In the genomic region with DNA sequence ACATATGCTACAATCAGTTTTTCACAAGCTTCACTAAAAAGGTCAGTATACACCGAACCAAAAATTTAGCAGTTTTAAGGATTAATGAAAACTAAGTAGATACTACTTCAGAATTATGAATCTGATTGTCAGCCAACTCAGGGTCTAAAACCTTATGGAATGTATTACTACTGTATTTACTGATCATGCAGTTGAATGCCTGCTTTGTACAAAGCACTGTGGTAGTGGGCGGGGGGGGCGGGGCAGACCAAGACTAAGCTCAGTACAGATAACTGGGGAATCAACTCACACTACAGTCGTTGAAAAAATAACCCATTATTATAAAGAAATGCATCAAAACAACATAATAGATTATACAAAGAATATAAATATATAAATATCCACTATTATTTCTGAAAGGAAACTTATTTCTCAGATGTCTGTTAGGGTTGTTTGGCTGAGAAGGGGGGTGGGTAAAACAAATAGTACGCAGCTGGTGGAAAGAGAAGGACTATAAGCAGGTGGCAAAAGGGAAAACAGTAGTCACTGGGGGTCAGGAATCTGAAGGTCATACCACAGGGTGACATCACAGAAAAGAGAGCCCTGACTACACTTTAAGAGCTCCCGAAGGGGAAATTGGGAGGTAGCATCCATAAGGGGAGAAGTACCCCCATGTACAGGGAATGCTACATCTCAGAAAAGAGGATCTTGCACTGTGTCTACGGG, we compare ENCODE assay signal across 20 cellular contexts.
"Had no signal": no experiment of that assay in that cellular context is flagged by ENCODE, and none has a peak within 500 bp of the region (broad histone marks: within the 10 kb centered on the region; RNA-seq: fewer than 3 reads in every experiment).

No MANE protein-coding gene starts in this region.

- H3K4me1 ChIP-seq: body of pancreas, colonic mucosa had no signal

- ATAC-seq: activated CD8-positive, alpha-beta T cell treated with anti-CD3 and anti-CD28 coated beads for 36 hours; activated naive CD4-positive, alpha-beta T cell treated with anti-CD3 and anti-CD28 coated beads, Interleukin-2, amount 50 U/mL, for 72 hours; activated T-cell treated with anti-CD3 and anti-CD28 coated beads, Interleukin-2, amount 50 U/mL, for 4 hours; body of pancreas; left lung; natural killer cell; stimulated activated naive B cell treated with anti-CD40 and anti-IgM and Interleukin-4, amounts not matched to agents 10 μg/mL and 1 μg/mL and 100 μg/mL, for 72 hours had no signal

- H3K4me3 ChIP-seq: body of pancreas, colonic mucosa, esophagus muscularis mucosa, left lung, skin epidermis, thyroid gland had no signal

- H3K27ac ChIP-seq: body of pancreas, colonic mucosa, esophagus muscularis mucosa, left lung, skin epidermis, thyroid gland had no signal

- DNase-seq: activated B cell treated with CpG ODN at 0.5 μM for 24 hours; activated CD4-positive, alpha-beta T cell treated with anti-CD3 and anti-CD28 coated beads for 48 hours; activated CD8-positive, alpha-beta T cell treated with anti-CD3 and anti-CD28 coated beads for 36 hours; activated effector memory CD4-positive, alpha-beta T cell treated with anti-CD3 and anti-CD28 coated beads, Interleukin-2, amount 50 U/mL, for 16 hours; activated T-cell treated with anti-CD3 and anti-CD28 coated beads, Interleukin-2, amount 50 U/mL, for 4 hours; body of pancreas; central memory CD4-positive, alpha-beta T cell; colonic mucosa; left lung; mammary epithelial cell; natural killer cell; posterior cingulate gyrus; retina; stimulated activated CD4-positive, alpha-beta T cell treated with anti-CD3 and anti-CD28 coated beads, Interleukin-15, amount 100 ng/mL, for 24 hours; stimulated activated CD4-positive, alpha-beta T cell treated with anti-CD3 and anti-CD28 coated beads, Interleukin-4, amount 100 ng/mL, for 1 hour; stimulated activated naive B cell treated with anti-CD40 and anti-IgM and Interleukin-4, amounts not matched to agents 10 μg/mL and 1 μg/mL and 100 μg/mL, for 72 hours; thyroid gland had no signal

- H3K9me3 ChIP-seq: body of pancreas, colonic mucosa, esophagus muscularis mucosa, left lung, thyroid gland had no signal

- H3K36me3 ChIP-seq: colonic mucosa, esophagus muscularis mucosa, left lung, thyroid gland had no signal

- H3K27me3 ChIP-seq: body of pancreas, colonic mucosa, esophagus muscularis mucosa, left lung, thyroid gland had no signal
